ENCODE assay signal across 9 cellular contexts in the genomic region with DNA sequence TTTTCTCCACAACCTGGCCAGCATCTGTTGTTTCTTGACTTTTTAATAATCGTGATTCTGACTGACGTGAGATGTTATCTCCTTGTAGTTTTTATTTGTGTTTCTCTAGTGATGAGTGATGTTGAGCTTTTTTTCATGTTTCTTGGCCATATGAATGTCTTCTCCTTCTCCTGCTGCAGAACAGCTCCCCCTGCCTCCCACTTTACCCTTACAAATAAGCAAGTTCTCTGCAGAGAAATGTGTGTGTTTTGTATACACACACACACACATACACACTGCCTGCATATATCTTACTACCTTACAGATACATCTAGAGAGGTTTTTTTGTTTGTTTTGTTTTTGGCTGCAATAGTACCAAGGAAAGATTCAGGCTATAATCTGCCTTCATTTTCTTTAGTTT.
DNase-seq lines count a peak whose midpoint lies in the region; ATAC-seq and TF ChIP-seq lines count a peak whose summit lies in the region.
"Had no signal": no experiment of that assay in that cellular context is flagged by ENCODE, and none has a peak within 500 bp of the region (broad histone marks: within the 10 kb centered on the region; RNA-seq: fewer than 3 reads in every experiment).

No MANE protein-coding gene starts in this region.

- peaks cover 10% of the 10 kb centered on the region for H3K27me3 Mint-ChIP-seq in CD8-positive, alpha-beta T cell (ENCODE audit: low read depth)

- 46% methylated on average over 2 of the region's 2 CpGs for WGBS in esophagus muscularis mucosa

- no peak for ATAC-seq in HG02678 (IDR thresholded peaks at IDR 0.05; ENCODE audit: unreplicated experiment)
- ATAC-seq in HG02610 (IDR thresholded peaks at IDR 0.05; ENCODE audit: unreplicated experiment) = no peak
- no peak for ATAC-seq in CD8-positive, alpha-beta T cell

- H3K9me3 ChIP-seq in left ventricle myocardium inferior (replicated peaks) = peaks cover 16% of the 10 kb centered on the region
- peaks cover 0 to 16% (median 9%) of the 10 kb centered on the region in 4 donors for H3K9me3 ChIP-seq in esophagus muscularis mucosa
- no peaks in the 10 kb centered on the region for H3K9me3 ChIP-seq in CD8-positive, alpha-beta T cell (ENCODE audit: low read length)

- H3K4me3 ChIP-seq in left ventricle myocardium inferior = no peak overlapping the region
- no peak overlapping the region for H3K4me3 ChIP-seq in esophagus muscularis mucosa
- H3K4me3 ChIP-seq in CD8-positive, alpha-beta T cell (ENCODE audit: low read depth, low read length) = no peak overlapping the region
- H3K4me3 ChIP-seq: skin epidermis had no signal

- H3K36me3 ChIP-seq in left ventricle myocardium inferior (no peaks in the 10 kb centered on the region), esophagus muscularis mucosa (no peaks in the 10 kb centered on the region)
- H3K36me3 ChIP-seq in CD8-positive, alpha-beta T cell (ENCODE audit: insufficient read depth, low read length) = no peaks in the 10 kb centered on the region

- H3K4me1 ChIP-seq in left ventricle myocardium inferior (peaks cover 8% of the 10 kb centered on the region), esophagus muscularis mucosa (no peaks in the 10 kb centered on the region)
- no peaks in the 10 kb centered on the region for H3K4me1 ChIP-seq in CD8-positive, alpha-beta T cell (ENCODE audit: insufficient read depth, low read length)

- no peaks in the 10 kb centered on the region for H3K4me1 Mint-ChIP-seq in CD8-positive, alpha-beta T cell (ENCODE audit: low read depth)

- no peak overlapping the region for H3K27ac Mint-ChIP-seq in CD8-positive, alpha-beta T cell

- no peak for TF ChIP-seq EP300 in esophagus muscularis mucosa (IDR thresholded peaks at IDR 0.05)

- TF ChIP-seq CTCF in left ventricle myocardium inferior (IDR thresholded peaks at IDR 0.05; ENCODE audit: borderline replicate concordance) (peak; percentile 46), esophagus muscularis mucosa (IDR thresholded peaks at IDR 0.05) (no peak)
- TF ChIP-seq CTCF in CD8-positive, alpha-beta T cell (IDR thresholded peaks at IDR 0.05) = no peak

- H3K36me3 Mint-ChIP-seq in CD8-positive, alpha-beta T cell = no peaks in the 10 kb centered on the region

- DNase-seq in left ventricle myocardium inferior = no peak
- DNase-seq in cardiac septum (ENCODE audit: low spot score) = no peak
- DNase-seq in NCI-H69 (lab: John Stamatoyannopoulos, UW) = peak; percentile 18
- peak; percentile 3 for DNase-seq in esophagus muscularis mucosa (ENCODE audit: extremely low spot score)
- DNase-seq in stimulated activated CD4-positive, alpha-beta T cell treated with anti-CD3 and anti-CD28 coated beads, Interleukin-4, amount 100 ng/mL, for 4 hours = no peak
- no peak for DNase-seq in CD8-positive, alpha-beta T cell

- intact Hi-C loops in left ventricle myocardium inferior (cut with micrococcal nuclease) (no loop called here), cardiac septum (cut with DNase I) (no loop called here), esophagus muscularis mucosa (cut with DNase I) (no loop called here)
- intact Hi-C loops in CD8-positive, alpha-beta T cell (cut with DNase I, micrococcal nuclease) = no loop called here

- H3K9me3 Mint-ChIP-seq in CD8-positive, alpha-beta T cell = peaks cover 7% of the 10 kb centered on the region

- H3K4me3 Mint-ChIP-seq in CD8-positive, alpha-beta T cell = no peak overlapping the region

- CTCF ChIA-PET in CD8-positive, alpha-beta T cell (lab: Charles Lee) = interaction anchor here (1.5 kb wide), 1 partner anchor 10 kb away, joined by 5 read pairs; no protein-coding TSS in a partner anchor

- POLR2A ChIA-PET in CD8-positive, alpha-beta T cell (lab: Charles Lee) = no interaction called here

- no peaks in the 10 kb centered on the region for H3K27me3 ChIP-seq in left ventricle myocardium inferior (ENCODE audit: low read depth)
- H3K27me3 ChIP-seq in esophagus muscularis mucosa = no peaks in the 10 kb centered on the region
- H3K27me3 ChIP-seq in CD8-positive, alpha-beta T cell (ENCODE audit: insufficient read depth, low read length) = no peaks in the 10 kb centered on the region

- TF ChIP-seq POLR2A in esophagus muscularis mucosa (IDR thresholded peaks at IDR 0.05; ENCODE audit: low read depth) = no peak

- no peak overlapping the region for H3K27ac ChIP-seq in left ventricle myocardium inferior (replicated peaks)
- no peak overlapping the region for H3K27ac ChIP-seq in esophagus muscularis mucosa (replicated peaks in 1 of 4)
- no peak overlapping the region for H3K27ac ChIP-seq in CD8-positive, alpha-beta T cell (ENCODE audit: low read depth, low read length)
- H3K27ac ChIP-seq: skin epidermis had no signal

Comparison
In these comparisons a context has a peak if more than half of its experiments do, and no peak if none do; other contexts are left out.
1. DNase-seq: peak in NCI-H69 (single experiment) and esophagus muscularis mucosa (single experiment); none in left ventricle myocardium inferior (single experiment), cardiac septum (single experiment), stimulated activated CD4-positive, alpha-beta T cell treated with anti-CD3 and anti-CD28 coated beads, Interleukin-4, amount 100 ng/mL, for 4 hours (0 of 2) and CD8-positive, alpha-beta T cell (0 of 7).